Comparison of ENCODE assay signal across 8 cellular contexts in the genomic region with DNA sequence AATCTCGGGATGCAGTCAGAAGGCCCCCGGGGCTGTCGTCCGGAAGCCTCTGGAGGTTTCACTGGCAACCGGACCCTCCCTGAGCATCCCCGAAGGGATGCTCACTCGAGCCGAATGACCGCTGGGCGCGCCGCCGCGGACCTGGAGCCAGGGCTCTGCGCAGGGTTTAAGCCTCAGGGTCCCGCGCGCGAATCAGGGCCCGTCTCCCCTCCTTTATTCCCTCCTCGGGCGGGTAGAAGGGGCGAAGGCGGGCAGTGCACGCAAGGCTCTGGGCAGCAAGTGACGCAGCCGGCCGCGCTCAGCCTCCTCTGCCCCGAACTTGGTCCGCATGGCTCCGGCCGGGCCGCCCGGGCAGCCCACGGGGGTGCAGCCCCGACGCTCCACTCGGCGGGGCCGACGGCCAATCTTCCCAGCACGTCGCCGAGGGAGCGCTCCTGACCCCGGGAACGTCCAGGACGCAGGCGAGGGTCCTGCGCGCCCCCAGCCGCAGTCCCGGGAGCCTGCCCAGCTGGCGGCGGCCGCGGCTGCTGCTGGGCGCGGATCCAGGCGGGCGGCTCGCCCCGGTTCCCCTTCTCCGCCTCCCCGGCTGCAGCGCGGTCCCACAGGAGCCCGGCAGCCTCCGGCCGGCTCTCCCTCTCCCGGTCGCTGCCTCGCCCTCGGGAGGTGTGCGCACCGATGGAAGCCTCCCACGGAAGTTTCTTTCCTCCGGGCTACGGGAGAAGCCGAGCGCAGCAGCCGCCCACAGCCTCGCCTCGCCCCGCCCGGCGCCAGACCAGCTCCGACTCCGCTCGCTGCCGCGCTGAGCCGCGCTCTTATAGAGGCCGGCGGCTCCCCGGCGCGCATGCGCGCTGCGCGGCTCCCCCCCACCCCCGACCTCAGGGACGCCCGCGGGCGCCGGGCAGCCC. TPM values are rescaled to one million over a fixed set of nuclear protein-coding genes. Genes with fewer than 3 reads are reported as not detected.
A peak's percentile ranks its signal among the peaks of the same experiment; 100 is the strongest.
DNase-seq lines count a peak whose midpoint lies in the region; ATAC-seq and TF ChIP-seq lines count a peak whose summit lies in the region.

A gene (minus strand): TSS at position 786 of the 905 bp plus-strand sequence. CDS start 1,041 bp downstream, outside the sequence.

- H3K27me3 ChIP-seq in ACC112 (ENCODE audit: insufficient read depth, low read length), result peaks cover 73% of the 10 kb centered on the region
- H3K27me3 ChIP-seq in SJCRH30, result no peaks in the 10 kb centered on the region
- H3K27me3 ChIP-seq in hepatocyte, result peaks cover 73% of the 10 kb centered on the region

- no peak for TF ChIP-seq CTCF in astrocyte of the spinal cord (IDR thresholded peaks at IDR 0.05; ENCODE audit: low read depth, low read length)
- no peak for TF ChIP-seq CTCF in hepatocyte (IDR thresholded peaks at IDR 0.05; ENCODE audit: poor library complexity)

- no peak within 1 kb of the TSS for H2AFZ ChIP-seq in ACC112 (ENCODE audit: low read length, unreplicated experiment)
- H2AFZ ChIP-seq in hepatocyte, result peak within 1 kb of the TSS; percentile 70

- H3K4me3 ChIP-seq in ACC112 (ENCODE audit: low read depth, low read length) (peak within 1 kb of the TSS; percentile 63), SJCRH30 (peak within 1 kb of the TSS; percentile 69), astrocyte of the spinal cord (ENCODE audit: low read depth, low read length) (peak within 1 kb of the TSS; percentile 44), hepatocyte (peak within 1 kb of the TSS; percentile 54)

- H3K27ac ChIP-seq in ACC112 (ENCODE audit: low read depth, low read length) (no peak within 1 kb of the TSS), SJCRH30 (peak within 1 kb of the TSS; percentile 74), hepatocyte (no peak within 1 kb of the TSS)

- peak within 1 kb of the TSS; percentile 96 for H3K4me2 ChIP-seq in hepatocyte

- peak; percentile 72 for ATAC-seq in HG02588 (IDR thresholded peaks at IDR 0.05; ENCODE audit: unreplicated experiment)

- DNase-seq in SJCRH30 (peak; percentile 62 to 90), astrocyte of the spinal cord (ENCODE audit: low read depth, low spot score) (peak; percentile 78), hepatocyte (ENCODE audit: low spot score) (peak; percentile 77), renal cortical epithelial cell (ENCODE audit: low read depth) (peak; percentile 34), MV-4-11 (lab: John Stamatoyannopoulos, UW) (no peak), pons (ENCODE audit: low spot score) (no peak)

- in situ Hi-C loops in astrocyte of the spinal cord (cut with HindIII; ENCODE audit: low sequenced_read_pairs), result no loop called here

- H3K79me2 ChIP-seq in ACC112 (ENCODE audit: control insufficient read depth, insufficient read depth, low read length, unreplicated experiment), result no peaks in the 10 kb centered on the region
- H3K79me2 ChIP-seq in hepatocyte, result no peaks in the 10 kb centered on the region

- H3K36me3 ChIP-seq in ACC112 (ENCODE audit: insufficient read depth, low read length), result no peaks in the 10 kb centered on the region
- peaks cover under 1% of the 10 kb centered on the region; the same call in 1 of the 2 replicates for H3K36me3 ChIP-seq in SJCRH30
- H3K36me3 ChIP-seq in hepatocyte (replicated peaks; ENCODE audit: insufficient read depth, low read depth), result no peaks in the 10 kb centered on the region

- H4K20me1 ChIP-seq in hepatocyte (ENCODE audit: insufficient read depth, poor library complexity, severe bottlenecking), result no peaks in the 10 kb centered on the region

- H3K9me2 ChIP-seq in hepatocyte (replicated peaks; ENCODE audit: insufficient read depth), result no peaks in the 10 kb centered on the region

- under 1% methylated on average over 74 of the region's 110 CpGs for WGBS in hepatocyte (ENCODE audit: low lambda C conversion rate, missing lambda C conversion rate)

- H3K4me1 ChIP-seq in ACC112 (ENCODE audit: control insufficient read depth, insufficient read depth, low read length, unreplicated experiment) (no peaks in the 10 kb centered on the region), SJCRH30 (peaks cover 13% of the 10 kb centered on the region), hepatocyte (ENCODE audit: insufficient read depth) (peaks cover 14% of the 10 kb centered on the region)

- H3K9me3 ChIP-seq in SJCRH30 (replicated peaks), result no peaks in the 10 kb centered on the region
- no peaks in the 10 kb centered on the region for H3K9me3 ChIP-seq in hepatocyte (ENCODE audit: low read depth)

RNA-seq across cellular contexts. Expression of the gene that starts here (rescaled TPM):
- 43.1 and 48.7 TPM in 2 replicates for total RNA-seq in SJCRH30 (2014; rRNA removed; shearing (Covaris generic))
- total RNA-seq in hepatocyte (1.8 and 2.8 TPM in 2 replicates), renal cortical epithelial cell (68.7 and 266 TPM in 2 replicates)
- polyA plus RNA-seq in hepatocyte, result 1.0 and 1.1 TPM in 2 replicates

Comparison
In these comparisons a context has a peak if more than half of its experiments do, and no peak if none do; other contexts are left out.
1. RNA of the gene that starts here (total RNA-seq): 68.7 to 266 TPM in renal cortical epithelial cell and 43.1 to 48.7 TPM in SJCRH30; 1.8 to 2.8 TPM in hepatocyte; every median in the first group is over 10 times any median in the second.
2. DNase-seq: peak in SJCRH30 (2 of 2), astrocyte of the spinal cord (single experiment), hepatocyte (single experiment) and renal cortical epithelial cell (single experiment); none in MV-4-11 (single experiment) and pons (single experiment).
3. Peak in every context shown above with its lines, with median percentiles within 50 percentile points of each other: H3K4me3 ChIP-seq.